17 cellular contexts compared by ENCODE assay signal in genomic region chr22:39631857-39632256, GRCh38.
"Had no signal": no experiment of that assay in that cellular context is flagged by ENCODE, and none has a peak within 500 bp of the region (broad histone marks: within the 10 kb centered on the region; RNA-seq: fewer than 3 reads in every experiment).

No MANE protein-coding gene starts in this region.

- ATAC-seq: esophagus mucosa; heart left ventricle; left colon; mucosa of descending colon; naive thymus-derived CD8-positive, alpha-beta T cell; right lobe of liver; stimulated activated memory B cell treated with anti-CD40 and anti-IgM and Interleukin-4, amounts not matched to agents 10 μg/mL and 1 μg/mL and 100 μg/mL, for 72 hours had no signal

- H3K27ac Mint-ChIP-seq: stimulated activated memory B cell treated with anti-CD40 and anti-IgM and Interleukin-4, amounts not matched to agents 10 μg/mL and 1 μg/mL and 100 μg/mL, for 72 hours; stimulated activated naive CD8-positive, alpha-beta T cell treated with anti-CD3 and anti-CD28 coated beads, Interleukin-15, Interleukin-2, amounts not matched to agents 100 ng/mL and 50 ng/mL, for 24 hours had no signal

- H3K27ac ChIP-seq: heart left ventricle, ovary, right lobe of liver, tibial artery, upper lobe of left lung, uterus had no signal

- H3K27me3 ChIP-seq: ovary, uterus had no signal

- H3K36me3 Mint-ChIP-seq: naive thymus-derived CD8-positive, alpha-beta T cell; stimulated activated memory B cell treated with anti-CD40 and anti-IgM and Interleukin-4, amounts not matched to agents 10 μg/mL and 1 μg/mL and 100 μg/mL, for 72 hours had no signal

- H3K4me3 Mint-ChIP-seq: naive thymus-derived CD8-positive, alpha-beta T cell; stimulated activated memory B cell treated with anti-CD40 and anti-IgM and Interleukin-4, amounts not matched to agents 10 μg/mL and 1 μg/mL and 100 μg/mL, for 72 hours; stimulated activated naive CD8-positive, alpha-beta T cell treated with anti-CD3 and anti-CD28 coated beads, Interleukin-15, Interleukin-2, amounts not matched to agents 100 ng/mL and 50 ng/mL, for 24 hours had no signal

- H3K27me3 Mint-ChIP-seq: stimulated activated naive CD8-positive, alpha-beta T cell treated with anti-CD3 and anti-CD28 coated beads, Interleukin-15, Interleukin-2, amounts not matched to agents 100 ng/mL and 50 ng/mL, for 24 hours had no signal

- H3K9me3 Mint-ChIP-seq: naive thymus-derived CD8-positive, alpha-beta T cell; stimulated activated memory B cell treated with anti-CD40 and anti-IgM and Interleukin-4, amounts not matched to agents 10 μg/mL and 1 μg/mL and 100 μg/mL, for 72 hours; stimulated activated naive CD8-positive, alpha-beta T cell treated with anti-CD3 and anti-CD28 coated beads, Interleukin-15, Interleukin-2, amounts not matched to agents 100 ng/mL and 50 ng/mL, for 24 hours had no signal

- H3K4me1 ChIP-seq: heart left ventricle, right lobe of liver, tibial artery, upper lobe of left lung, uterus had no signal

- H3K36me3 ChIP-seq: heart left ventricle, ovary, right lobe of liver, tibial artery, upper lobe of left lung, uterus had no signal

- H3K4me3 ChIP-seq: heart left ventricle, mucosa of descending colon, ovary, right lobe of liver, tibial artery, upper lobe of left lung, uterus had no signal

- H3K9me3 ChIP-seq: mucosa of descending colon, ovary, right lobe of liver, uterus had no signal

- DNase-seq: effector memory CD4-positive, alpha-beta T cell; heart left ventricle; hippocampal formation; left colon; mucosa of descending colon; naive thymus-derived CD8-positive, alpha-beta T cell; nucleus accumbens; ovary; right lobe of liver; stimulated activated CD4-positive, alpha-beta T cell treated with anti-CD3 and anti-CD28 coated beads, Interleukin-4, amount 100 ng/mL, for 1 hour; stimulated activated CD8-positive, alpha-beta memory T cell treated with anti-CD3 and anti-CD28 coated beads, Interleukin-4, amount 100 ng/mL, for 48 hours; tibial artery; upper lobe of left lung; uterus had no signal
